In genomic region chr10:87866575-87866974, GRCh38 we compare ENCODE assay signal across 8 cellular contexts. TPM values are rescaled to one million over a fixed set of nuclear protein-coding genes. Genes with fewer than 3 reads are reported as not detected.
DNase-seq lines count a peak whose midpoint lies in the region; ATAC-seq, FAIRE-seq and TF ChIP-seq lines count a peak whose summit lies in the region.

No MANE protein-coding gene starts in this region.

- peak overlapping the region; percentile 98 for H3K4me3 ChIP-seq in adipocyte (ENCODE audit: low read length)
- peak overlapping the region; percentile 70 to 75 (median 75) for H3K4me3 ChIP-seq in liver (ENCODE audit: low read depth in 1 of 3, low read length in 3 of 3)
- H3K4me3 ChIP-seq in tibial nerve = peak overlapping the region; percentile 62 to 92 (median 88)

- H3K9me3 ChIP-seq in adipocyte (ENCODE audit: control insufficient read depth, low read length) = no peaks in the 10 kb centered on the region
- H3K9me3 ChIP-seq in liver (ENCODE audit: control insufficient read depth in 4 of 4, low read length in 3 of 4) = no peaks in the 10 kb centered on the region
- H3K9me3 ChIP-seq in tibial nerve = no peaks in the 10 kb centered on the region

- H3K36me3 ChIP-seq in adipocyte (ENCODE audit: control insufficient read depth, insufficient read depth, low read length, severe bottlenecking) = peaks cover 3% of the 10 kb centered on the region
- H3K36me3 ChIP-seq in liver (ENCODE audit: control insufficient read depth in 4 of 4, insufficient read depth in 3 of 4, low read depth in 1 of 4, low read length in 3 of 4) = no peaks in the 10 kb centered on the region
- no peaks in the 10 kb centered on the region for H3K36me3 ChIP-seq in tibial nerve

- WGBS in liver = 2% methylated on average over 3 of the region's 3 CpGs
- WGBS in tibial nerve, 2 donors = 2 to 3% methylated on average over 3 of the region's 3 CpGs

- H3K27ac ChIP-seq in liver (ENCODE audit: low read depth in 1 of 2, low read length in 2 of 2) (peak overlapping the region; percentile 92 to 99), tibial nerve (peak overlapping the region; percentile 88 to 98 (median 96))

- FAIRE-seq in H54 (lab: Jason Lieb, UNC) = no peak

- peak overlapping the region; percentile 97 for H3K4me3 Mint-ChIP-seq in activated T-cell treated with anti-CD3 and anti-CD28 coated beads, Interleukin-2, amount 50 U/mL, for 4 hours

- peak overlapping the region; percentile 95 for H3K9ac ChIP-seq in adipocyte (ENCODE audit: low read length)
- H3K9ac ChIP-seq in liver (ENCODE audit: low read depth in 1 of 2, low read length in 2 of 2) = peak overlapping the region; percentile 90 to 98

- H3K4me1 ChIP-seq in adipocyte (ENCODE audit: control insufficient read depth, insufficient read depth, low read length) (peaks cover 29% of the 10 kb centered on the region), liver (ENCODE audit: control insufficient read depth in 4 of 4, insufficient read depth in 4 of 4, low read length in 3 of 4) (peaks cover 7 to 31% (median 16%) of the 10 kb centered on the region in 4 donors), tibial nerve (peaks cover 0 to 31% (median 15%) of the 10 kb centered on the region in 4 donors)

- TF ChIP-seq EP300 in tibial nerve (IDR thresholded peaks at IDR 0.05) = no peak

- DNase-seq in activated T-cell treated with anti-CD3 and anti-CD28 coated beads, Interleukin-2, amount 50 U/mL, for 4 hours = no peak
- DNase-seq in activated T-cell treated with anti-CD3 and anti-CD28 coated beads for 4 hours (no peak), adipocyte (ENCODE audit: low read depth) (no peak), tibial nerve (ENCODE audit: low spot score in 2 of 2) (no peak), NCI-H2171 treated with DMSO at 0.1 percent for 48 hours (lab: John Stamatoyannopoulos, UW) (no peak), H54 (ENCODE audit: insufficient read length, low spot score) (no peak)

- H3K4me1 Mint-ChIP-seq in activated T-cell treated with anti-CD3 and anti-CD28 coated beads, Interleukin-2, amount 50 U/mL, for 4 hours (ENCODE audit: low read depth) = peaks cover 49% of the 10 kb centered on the region

- TF ChIP-seq POLR2A in tibial nerve (IDR thresholded peaks at IDR 0.05) (no peak), H54 (IDR thresholded peaks at IDR 0.05; ENCODE audit: low read depth, low read length) (no peak)

- ATAC-seq in activated T-cell treated with anti-CD3 and anti-CD28 coated beads, Interleukin-2, amount 50 U/mL, for 4 hours = no peak
- ATAC-seq in HG02763 (IDR thresholded peaks at IDR 0.05; ENCODE audit: unreplicated experiment) = no peak

- H3K27me3 ChIP-seq in adipocyte (replicated peaks; ENCODE audit: control insufficient read depth, insufficient read depth, low read length) (no peaks in the 10 kb centered on the region), liver (ENCODE audit: control insufficient read depth in 4 of 4, insufficient read depth in 4 of 4, low read length in 3 of 4) (no peaks in the 10 kb centered on the region), tibial nerve (no peaks in the 10 kb centered on the region)

- TF ChIP-seq CTCF in liver (IDR thresholded peaks at IDR 0.05; ENCODE audit: low read depth, low read length, missing input control) (no peak), tibial nerve (IDR thresholded peaks at IDR 0.05) (no peak)

- TF ChIP-seq RAD21 in liver (IDR thresholded peaks at IDR 0.05) = no peak

- H3K36me3 Mint-ChIP-seq in activated T-cell treated with anti-CD3 and anti-CD28 coated beads, Interleukin-2, amount 50 U/mL, for 4 hours (ENCODE audit: insufficient read depth) = peaks cover 3% of the 10 kb centered on the region

- H3K9me3 Mint-ChIP-seq in activated T-cell treated with anti-CD3 and anti-CD28 coated beads, Interleukin-2, amount 50 U/mL, for 4 hours = no peaks in the 10 kb centered on the region

- H3K27me3 Mint-ChIP-seq in activated T-cell treated with anti-CD3 and anti-CD28 coated beads, Interleukin-2, amount 50 U/mL, for 4 hours (ENCODE audit: low read depth) = no peaks in the 10 kb centered on the region

TF ChIP-seq in liver, 16 proteins besides CTCF, POLR2A, EP300 and RAD21:
- TF ChIP-seq SP1 (IDR thresholded peaks at IDR 0.05) = no peak
- no peak for TF ChIP-seq FOXA2 (IDR thresholded peaks at IDR 0.05)
- no peak for TF ChIP-seq TAF1 (conservative IDR thresholded peaks at IDR 0.05)
- TF ChIP-seq HNF4A (conservative IDR thresholded peaks at IDR 0.05) = no peak
- TF ChIP-seq RXRA (IDR thresholded peaks at IDR 0.05) = no peak

RNA-seq across cellular contexts. Expression of gene PTEN, which starts 3.1 kb away (rescaled TPM):
- total RNA-seq in activated T-cell treated with anti-CD3 and anti-CD28 coated beads, Interleukin-2, amount 50 U/mL, for 4 hours = 10 to 100 TPM; 32.8 to 37.2 (median 35.5) TPM
- 10 to 100 TPM; 55.0 to 76.6 TPM for total RNA-seq in liver
- polyA plus RNA-seq in liver = 10 to 100 TPM; 11.5 to 20.1 TPM
- total RNA-seq in tibial nerve = 100 to 1,000 TPM; 143 to 224 (median 171) TPM

RNA-seq across cellular contexts. Expression of gene KLLN, which starts 3.2 kb away (rescaled TPM):
- under 1 TPM; 0.32 to 0.43 (median 0.35) TPM for total RNA-seq in activated T-cell treated with anti-CD3 and anti-CD28 coated beads, Interleukin-2, amount 50 U/mL, for 4 hours
- total RNA-seq in liver (under 1 TPM; 0.17 to 0.42 TPM), tibial nerve (1 to 10 TPM in 2 of 4 donors, under 1 TPM in 2; 0.78 to 2.2 (median 1.3) TPM)
- polyA plus RNA-seq in liver = under 1 TPM; 0.21 to 0.28 TPM

RNA-seq across cellular contexts. Expression of gene ATAD1, which starts 48.5 kb away (rescaled TPM):
- total RNA-seq in activated T-cell treated with anti-CD3 and anti-CD28 coated beads, Interleukin-2, amount 50 U/mL, for 4 hours = 10 to 100 TPM; 52.2 to 61.1 (median 52.5) TPM
- total RNA-seq in liver = 10 to 100 TPM; 12.6 to 33.4 TPM
- 10 to 100 TPM; 12.8 to 13.3 TPM for polyA plus RNA-seq in liver
- 10 to 100 TPM; 21.8 to 45.9 (median 26.9) TPM for total RNA-seq in tibial nerve
